ENCODE assay signal across 8 cellular contexts in the genomic region with DNA sequence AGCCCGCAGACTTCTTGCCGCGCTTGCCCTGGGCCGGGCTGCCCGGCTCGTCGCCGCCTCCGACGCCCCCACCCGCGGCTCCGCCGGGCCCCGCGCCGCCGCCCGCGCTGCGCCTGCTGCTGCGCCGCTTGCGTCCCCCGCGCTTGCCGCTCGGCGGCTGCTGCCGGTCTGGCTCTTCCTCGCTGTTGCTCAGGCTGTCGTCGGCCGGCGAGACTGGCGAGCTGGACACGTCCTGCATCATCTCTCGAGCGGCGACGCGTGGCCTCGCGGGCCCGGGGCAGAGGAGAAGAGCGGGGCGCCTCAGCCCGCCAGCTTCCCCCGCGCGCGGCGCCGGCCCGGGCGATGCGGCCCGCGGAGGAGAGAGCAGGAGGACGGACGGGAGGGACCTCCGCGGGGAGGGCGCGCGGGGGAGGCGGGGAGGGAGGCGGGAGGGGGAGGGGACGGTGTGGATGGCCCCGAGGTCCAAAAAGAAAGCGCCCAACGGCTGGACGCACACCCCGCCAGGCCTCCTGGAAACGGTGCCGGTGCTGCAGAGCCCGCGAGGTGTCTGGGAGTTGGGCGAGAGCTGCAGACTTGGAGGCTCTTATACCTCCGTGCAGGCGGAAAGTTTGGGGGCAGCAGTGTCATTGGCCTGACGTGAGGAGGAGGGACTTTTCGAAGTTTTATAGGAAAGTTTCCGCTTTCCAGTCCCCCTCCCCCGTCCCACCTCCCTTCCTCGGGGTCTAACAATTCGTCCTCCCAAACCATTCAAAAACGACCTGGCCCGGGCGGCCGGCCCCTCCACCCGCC. TPM values are rescaled to one million over a fixed set of nuclear protein-coding genes. Genes with fewer than 3 reads are reported as not detected.
DNase-seq lines count a peak whose midpoint lies in the region; ATAC-seq and TF ChIP-seq lines count a peak whose summit lies in the region.

A gene (minus strand): TSS at position 556 of the 789 bp plus-strand sequence. CDS start 315 bp downstream, at position 241.

- peaks cover 10 to 99% (median 92%) of the 10 kb centered on the region in 45 donors for H3K27me3 ChIP-seq in dorsolateral prefrontal cortex
- H3K27me3 ChIP-seq in aorta (ENCODE audit: control insufficient read depth in 1 of 2, insufficient read depth in 2 of 2, low read length in 1 of 2): no peaks in the 10 kb centered on the region
- peaks cover 3% of the 10 kb centered on the region for H3K27me3 ChIP-seq in CD8-positive, alpha-beta memory T cell (ENCODE audit: insufficient read depth, low read length, poor library complexity, severe bottlenecking)

- CTCF ChIA-PET in CD8-positive, alpha-beta memory T cell (lab: Charles Lee): no interaction called here

- POLR2A ChIA-PET in CD8-positive, alpha-beta memory T cell (lab: Charles Lee): no interaction called here

- peak; percentile 10 for ATAC-seq in GM19468 (IDR thresholded peaks at IDR 0.05; ENCODE audit: extremely low read depth, unreplicated experiment)
- ATAC-seq in mucosa of descending colon: peak; percentile 58
- peak; percentile 84 for ATAC-seq in aorta (ENCODE audit: low FRiP score)
- no peak for ATAC-seq in HG03280 (IDR thresholded peaks at IDR 0.05; ENCODE audit: unreplicated experiment)

- H3K27me3 Mint-ChIP-seq in CD8-positive, alpha-beta memory T cell: peaks cover 36 to 63% of the 10 kb centered on the region in 2 donors

- intact Hi-C loops in dorsolateral prefrontal cortex (cut with DNase I): no loop called here
- intact Hi-C loops in mucosa of descending colon (cut with DNase I, micrococcal nuclease): no loop called here
- intact Hi-C loops in aorta (cut with DNase I): loop anchor here (10.0 kb wide), 3 partner anchors 142 to 532 kb away; no protein-coding TSS in a partner anchor

- DNase-seq in AG10803 (ENCODE audit: low read depth): peak; percentile 99
- DNase-seq in NCI-H774 (lab: John Stamatoyannopoulos, UW): peak; percentile 51
- no peak for DNase-seq in dorsolateral prefrontal cortex
- peak in 1 of 3 donors; percentile 57 for DNase-seq in mucosa of descending colon
- peak; percentile 79 to 90 for DNase-seq in aorta
- DNase-seq in CD8-positive, alpha-beta memory T cell: no peak

- peaks cover 0 to 4% (median 2%) of the 10 kb centered on the region in 3 donors for H3K4me1 Mint-ChIP-seq in CD8-positive, alpha-beta memory T cell

- no peaks in the 10 kb centered on the region for H3K36me3 Mint-ChIP-seq in CD8-positive, alpha-beta memory T cell

- peak within 1 kb of the TSS in 11 of 59 donors; percentile 22 to 68 (median 36) for H3K27ac ChIP-seq in dorsolateral prefrontal cortex
- peak within 1 kb of the TSS; percentile 2 to 61 for H3K27ac ChIP-seq in aorta (ENCODE audit: low read depth in 1 of 2, low read length in 2 of 2)
- no peak within 1 kb of the TSS for H3K27ac ChIP-seq in CD8-positive, alpha-beta memory T cell (ENCODE audit: low read depth, low read length)

- TF ChIP-seq CTCF in AG10803 (conservative IDR thresholded peaks at IDR 0.05; ENCODE audit: low read length): no peak
- TF ChIP-seq CTCF in dorsolateral prefrontal cortex (IDR thresholded peaks at IDR 0.05 in 54 of 56, conservative IDR thresholded peaks at IDR 0.05 in 2 of 56; ENCODE audit: low read depth in 1 of 56, partially characterized antibody in 56 of 56): no peak
- no peak for TF ChIP-seq CTCF in mucosa of descending colon (IDR thresholded peaks at IDR 0.05)

- peak within 1 kb of the TSS in 1 of 7 donors; percentile 19 for H3K4me3 Mint-ChIP-seq in CD8-positive, alpha-beta memory T cell

- H3K9me3 ChIP-seq in mucosa of descending colon: no peaks in the 10 kb centered on the region
- no peaks in the 10 kb centered on the region for H3K9me3 ChIP-seq in aorta (ENCODE audit: control insufficient read depth, low read length)
- no peaks in the 10 kb centered on the region for H3K9me3 ChIP-seq in CD8-positive, alpha-beta memory T cell (ENCODE audit: low read length)

- H3K4me1 ChIP-seq in mucosa of descending colon (ENCODE audit: low read depth): peaks cover 3% of the 10 kb centered on the region
- H3K4me1 ChIP-seq in aorta (ENCODE audit: control insufficient read depth in 1 of 2, insufficient read depth in 2 of 2, low read length in 2 of 2): no peaks in the 10 kb centered on the region
- H3K4me1 ChIP-seq in CD8-positive, alpha-beta memory T cell (ENCODE audit: insufficient read depth, low read length): no peaks in the 10 kb centered on the region

- WGBS in aorta, 2 donors: 0 to 1% methylated on average over 54 to 92 of the region's 92 CpGs

- no peaks in the 10 kb centered on the region for H3K36me3 ChIP-seq in mucosa of descending colon (ENCODE audit: low read depth)
- H3K36me3 ChIP-seq in aorta (ENCODE audit: control insufficient read depth in 1 of 2, insufficient read depth in 2 of 2, low read length in 1 of 2): no peaks in the 10 kb centered on the region
- no peaks in the 10 kb centered on the region for H3K36me3 ChIP-seq in CD8-positive, alpha-beta memory T cell (ENCODE audit: insufficient read depth, low read length)

- H3K4me3 ChIP-seq in AG10803 (ENCODE audit: low read length) (peak within 1 kb of the TSS; percentile 99), dorsolateral prefrontal cortex (peak within 1 kb of the TSS; percentile 5 to 67 (median 48)), mucosa of descending colon (no peak within 1 kb of the TSS), aorta (ENCODE audit: low read length in 2 of 2) (peak within 1 kb of the TSS; percentile 68 to 90)
- H3K4me3 ChIP-seq in CD8-positive, alpha-beta memory T cell (ENCODE audit: low read length): no peak within 1 kb of the TSS

- peaks cover 0 to 17% (median 4%) of the 10 kb centered on the region in 5 donors for H3K9me3 Mint-ChIP-seq in CD8-positive, alpha-beta memory T cell

- no peak within 1 kb of the TSS for H3K27ac Mint-ChIP-seq in CD8-positive, alpha-beta memory T cell

RNA-seq across cellular contexts. Expression of the gene that starts here (rescaled TPM):
- total RNA-seq in dorsolateral prefrontal cortex (1 to 10 TPM in 109 of 120 experiments, under 1 TPM in 10, not detected in 1; 0.63 to 9.3 (median 2.6) TPM), mucosa of descending colon (1 to 10 TPM in 1 of 3 donors, under 1 TPM in 1, not detected in 1; 0.36 to 1.3 TPM), aorta (10 to 100 TPM in 1 of 2 donors, 1 to 10 TPM in 1; 8.5 to 12.3 TPM)
- polyA plus RNA-seq in aorta: 10 to 100 TPM; 11.9 to 44.6 TPM
- total RNA-seq in CD8-positive, alpha-beta memory T cell: under 1 TPM in 1 of 2 experiments, not detected in 1; 0.18 TPM
- not detected for polyA plus RNA-seq in CD8-positive, alpha-beta memory T cell

Comparison
In these comparisons a context has a peak if more than half of its experiments do, and no peak if none do; other contexts are left out.
1. RNA of the gene that starts here (polyA plus RNA-seq): 11.9 to 44.6 TPM in aorta; not detected in CD8-positive, alpha-beta memory T cell (single experiment); every median in the first group is over 10 times any median in the second.
2. DNase-seq: peak in AG10803 (single experiment), NCI-H774 (single experiment) and aorta (2 of 2); none in dorsolateral prefrontal cortex (0 of 10) and CD8-positive, alpha-beta memory T cell (0 of 5).
3. H3K4me3 ChIP-seq: peak in AG10803 (single experiment), dorsolateral prefrontal cortex (59 of 59) and aorta (2 of 2); none in mucosa of descending colon (single experiment) and CD8-positive, alpha-beta memory T cell (single experiment).
4. intact Hi-C loops: an anchor here in aorta (10.0 kb wide); none called in dorsolateral prefrontal cortex and mucosa of descending colon.